ENCODE assay signal across 20 cellular contexts in genomic region chr11:69828971-69829344, GRCh38. TPM values are rescaled to one million over a fixed set of nuclear protein-coding genes. Genes with fewer than 3 reads are reported as not detected.
A peak's percentile ranks its signal among the peaks of the same experiment; 100 is the strongest.
DNase-seq lines count a peak whose midpoint lies in the region; ATAC-seq and TF ChIP-seq lines count a peak whose summit lies in the region.
"Had no signal": no experiment of that assay in that cellular context is flagged by ENCODE, and none has a peak within 500 bp of the region (broad histone marks: within the 10 kb centered on the region; RNA-seq: fewer than 3 reads in every experiment).

No MANE protein-coding gene starts in this region.

- H3K27ac ChIP-seq in HUES64 (ENCODE audit: low read depth, low read length): no peak overlapping the region
- no peak overlapping the region for H3K27ac ChIP-seq in aorta (ENCODE audit: low read depth in 1 of 2, low read length in 2 of 2)
- H3K27ac ChIP-seq in left lung: no peak overlapping the region
- H3K27ac ChIP-seq: HL-60 had no signal

- intact Hi-C loops in mucosa of descending colon (cut with DNase I, micrococcal nuclease) (no loop called here), aorta (cut with DNase I) (no loop called here), left lung (cut with DNase I) (no loop called here)

- peaks cover 23% of the 10 kb centered on the region for H3K4me1 ChIP-seq in HUES64 (ENCODE audit: insufficient read depth, low read length)
- peaks cover 15% of the 10 kb centered on the region for H3K4me1 ChIP-seq in mucosa of descending colon (ENCODE audit: low read depth)
- H3K4me1 ChIP-seq in aorta (ENCODE audit: control insufficient read depth in 1 of 2, insufficient read depth in 2 of 2, low read length in 2 of 2): no peaks in the 10 kb centered on the region
- no peaks in the 10 kb centered on the region for H3K4me1 ChIP-seq in left lung

- peaks cover 3% of the 10 kb centered on the region; the same call in 1 of the 2 replicates for H3K27me3 ChIP-seq in HUES64 (ENCODE audit: insufficient read depth, low read length)
- no peaks in the 10 kb centered on the region for H3K27me3 ChIP-seq in aorta (ENCODE audit: control insufficient read depth in 1 of 2, insufficient read depth in 2 of 2, low read length in 1 of 2)
- peaks cover 0 to 58% of the 10 kb centered on the region in 2 donors for H3K27me3 ChIP-seq in left lung

- H3K9me3 ChIP-seq in HUES64 (ENCODE audit: insufficient read depth, low read depth, low read length) (no peaks in the 10 kb centered on the region), mucosa of descending colon (no peaks in the 10 kb centered on the region), aorta (ENCODE audit: control insufficient read depth, low read length) (peaks cover 2% of the 10 kb centered on the region), left lung (peaks cover 0 to 2% of the 10 kb centered on the region in 2 donors)

- DNase-seq in SW480 (ENCODE audit: low spot score): peak; percentile 82
- peak; percentile 56 to 70 (median 70) for DNase-seq in mucosa of descending colon
- DNase-seq in aorta: peak; percentile 9 to 64
- no peak for DNase-seq in left lung
- DNase-seq in HCEC 1CT: no peak
- DNase-seq: COR-L47; DMS53; KG1; NCI-H1092; NCI-H146; NCI-H2081 treated with DMSO at 0.1 percent for 48 hours; NCI-H510A treated with DMSO at 0.1 percent for 48 hours; NK-92 treated with Interleukin-12 subunit alpha and Interleukin-12 subunit beta, amount 100 ng/mL, for 24 hours; SIG-M5 had no signal

- 79% methylated on average over 6 of the region's 6 CpGs for WGBS in HUES64
- 91 to 96% methylated on average over 6 of the region's 6 CpGs for WGBS in aorta, 2 donors

- TF ChIP-seq CTCF in mucosa of descending colon (IDR thresholded peaks at IDR 0.05) (no peak), left lung (IDR thresholded peaks at IDR 0.05) (no peak)

- 0 out of 2 replicates have a peak overlapping the region, but pooled peaks have one; percentile 11 for H3K9ac ChIP-seq in HUES64 (ENCODE audit: low read depth, low read length)

- no peak overlapping the region for H3K4me3 ChIP-seq in HUES64 (ENCODE audit: low read length)
- no peak overlapping the region for H3K4me3 ChIP-seq in mucosa of descending colon
- H3K4me3 ChIP-seq in aorta (ENCODE audit: low read length in 2 of 2): no peak overlapping the region
- H3K4me3 ChIP-seq in left lung: no peak overlapping the region

- ATAC-seq in mucosa of descending colon (peak; percentile 79), aorta (ENCODE audit: low FRiP score) (no peak), left lung (no peak), HG03354 (IDR thresholded peaks at IDR 0.05; ENCODE audit: poor library complexity, severe bottlenecking, unreplicated experiment) (no peak)

- H3K36me3 ChIP-seq in HUES64 (ENCODE audit: insufficient read depth, low read length) (no peaks in the 10 kb centered on the region), mucosa of descending colon (ENCODE audit: low read depth) (no peaks in the 10 kb centered on the region), aorta (ENCODE audit: control insufficient read depth in 1 of 2, insufficient read depth in 2 of 2, low read length in 1 of 2) (no peaks in the 10 kb centered on the region), left lung (no peaks in the 10 kb centered on the region)

RNA-seq across cellular contexts. Expression of gene FGF3, which starts 9.7 kb away (rescaled TPM):
- polyA plus RNA-seq in HUES64 (2013, experiment 1 of 2): 1.3 TPM
- polyA plus RNA-seq in HUES64 (2013, experiment 2 of 2): 0.76 TPM
- total RNA-seq in mucosa of descending colon (not detected), aorta (not detected), left lung (not detected)
- not detected for polyA plus RNA-seq in aorta
- total RNA-seq: M059J, OCI-LY7, RPMI7951 had no signal

RNA-seq across cellular contexts. Expression of gene FGF4, which starts 53.8 kb away (rescaled TPM):
- 3.4 TPM for polyA plus RNA-seq in HUES64 (2013, experiment 1 of 2)
- 3.0 TPM for polyA plus RNA-seq in HUES64 (2013, experiment 2 of 2)
- not detected for total RNA-seq in mucosa of descending colon
- total RNA-seq in aorta: not detected
- polyA plus RNA-seq in aorta: under 1 TPM in 1 of 2 donors, not detected in 1; 0.13 TPM
- not detected for total RNA-seq in left lung
- total RNA-seq: M059J, OCI-LY7, RPMI7951 had no signal

Comparison
In these comparisons a context has a peak if more than half of its experiments do, and no peak if none do; other contexts are left out.
1. DNase-seq: peak in SW480 (single experiment), mucosa of descending colon (3 of 3) and aorta (2 of 2); none in left lung (0 of 2) and HCEC 1CT (single experiment).